In genomic region chr19:16285769-16286564, GRCh38 we compare ENCODE assay signal across 8 cellular contexts. TPM values are rescaled to one million over a fixed set of nuclear protein-coding genes. Genes with fewer than 3 reads are reported as not detected.
DNase-seq lines count a peak whose midpoint lies in the region; TF ChIP-seq lines count a peak whose summit lies in the region.

No MANE protein-coding gene starts in this region.

- H3K9me3 ChIP-seq in esophagus (ENCODE audit: control insufficient read depth in 2 of 2, insufficient read depth in 1 of 2, low read depth in 1 of 2, low read length in 1 of 2) (no peaks in the 10 kb centered on the region), ovary (no peaks in the 10 kb centered on the region), GM23248 (ENCODE audit: low read depth) (no peaks in the 10 kb centered on the region)

- no peaks in the 10 kb centered on the region for H3K36me3 Mint-ChIP-seq in osteocyte (ENCODE audit: unreplicated experiment)

- H3K36me3 ChIP-seq in esophagus (ENCODE audit: control insufficient read depth in 2 of 2, insufficient read depth in 2 of 2, low read length in 1 of 2) (no peaks in the 10 kb centered on the region), ovary (no peaks in the 10 kb centered on the region), GM23248 (ENCODE audit: low read depth) (no peaks in the 10 kb centered on the region)

- intact Hi-C loops in ovary (cut with DNase I), result loop anchor here in 1 of 4 donors (5.0 kb wide), 1 partner anchor 41 kb away; no protein-coding TSS in a partner anchor

- DNase-seq in DMS153 (lab: John Stamatoyannopoulos, UW) (peak; percentile 26), NCI-H69 (lab: John Stamatoyannopoulos, UW) (peak; percentile 94), ovary (peak in 3 of 5 donors; percentile 53 to 64 (median 55)), OCI-M2 (lab: John Stamatoyannopoulos, UW; ENCODE audit: unreplicated experiment) (no peak), GM23248 (no peak), osteocyte (ENCODE audit: extremely low spot score, unreplicated experiment) (no peak)
- no peak for DNase-seq in activated CD4-positive, CD25-positive, alpha-beta regulatory T cell treated with anti-CD3 and anti-CD28 coated beads, Interleukin-2, amount 50 U/mL, for 72 hours

- in situ Hi-C loops in GM23248 (cut with MboI), result no loop called here

- WGBS in esophagus, 2 donors, result 27 to 31% methylated on average over 24 of the region's 24 CpGs
- 29 to 40% (median 37%) methylated on average over 24 of the region's 24 CpGs for WGBS in ovary, 3 donors
- WGBS in GM23248 (ENCODE audit: low coverage in 1 of 2, low lambda C conversion rate in 2 of 2, missing lambda C conversion rate in 2 of 2), 2 experiments, result 68 to 72% methylated on average over 23 to 24 of the region's 24 CpGs

- peaks cover 10% of the 10 kb centered on the region; the same call in 1 of the 2 replicates for H3F3A ChIP-seq in GM23248 (ENCODE audit: insufficient read depth)

- TF ChIP-seq EP300 in ovary (IDR thresholded peaks at IDR 0.05), result no peak

- no peaks in the 10 kb centered on the region for H3K27me3 ChIP-seq in esophagus (ENCODE audit: control insufficient read depth in 1 of 2, insufficient read depth in 2 of 2, low read length in 2 of 2)
- no peaks in the 10 kb centered on the region for H3K27me3 ChIP-seq in ovary
- peaks cover 16% of the 10 kb centered on the region; the same call in 1 of the 2 replicates for H3K27me3 ChIP-seq in GM23248 (replicated peaks; ENCODE audit: insufficient read depth)

- H3K27me3 Mint-ChIP-seq in osteocyte (ENCODE audit: unreplicated experiment), result peaks cover 38% of the 10 kb centered on the region

- no peak overlapping the region for H2AFZ ChIP-seq in GM23248

- H3K4me1 ChIP-seq in esophagus (ENCODE audit: control insufficient read depth in 2 of 2, insufficient read depth in 2 of 2, low read length in 1 of 2), result peaks cover 3 to 5% of the 10 kb centered on the region in 2 donors
- H3K4me1 ChIP-seq in ovary (ENCODE audit: insufficient read depth), result peaks cover 15% of the 10 kb centered on the region
- H3K4me1 ChIP-seq in GM23248 (ENCODE audit: insufficient read depth), result peaks cover 8% of the 10 kb centered on the region

- H3K4me3 ChIP-seq in esophagus (ENCODE audit: low read depth in 1 of 2, low read length in 2 of 2), result no peak overlapping the region
- H3K4me3 ChIP-seq in ovary, result no peak overlapping the region
- no peak overlapping the region for H3K4me3 ChIP-seq in GM23248

- TF ChIP-seq CTCF in ovary (IDR thresholded peaks at IDR 0.05) (no peak), osteocyte (IDR thresholded peaks at IDR 0.05) (no peak)

- no peak for TF ChIP-seq POLR2A in ovary (IDR thresholded peaks at IDR 0.05)

- H3K9ac ChIP-seq in GM23248, result no peak overlapping the region

- H3K79me2 ChIP-seq in GM23248 (ENCODE audit: insufficient read depth), result no peaks in the 10 kb centered on the region

- H3K9me3 Mint-ChIP-seq in osteocyte (ENCODE audit: unreplicated experiment), result no peaks in the 10 kb centered on the region

- no peak overlapping the region for H3K4me2 ChIP-seq in GM23248 (ENCODE audit: unreplicated experiment)

- no peaks in the 10 kb centered on the region for H4K20me1 ChIP-seq in GM23248 (ENCODE audit: insufficient read depth)

- peak overlapping the region; percentile 56 to 74 for H3K27ac ChIP-seq in esophagus (ENCODE audit: low read depth in 2 of 2, low read length in 1 of 2)
- H3K27ac ChIP-seq in ovary, result peak overlapping the region; percentile 64 to 97
- H3K27ac ChIP-seq in GM23248, result no peak overlapping the region

- H3K27ac Mint-ChIP-seq in osteocyte (ENCODE audit: unreplicated experiment), result no peak overlapping the region

- H3K9me2 ChIP-seq in GM23248 (ENCODE audit: insufficient read depth), result no peaks in the 10 kb centered on the region

- H3K4me3 Mint-ChIP-seq in osteocyte (ENCODE audit: unreplicated experiment), result no peak overlapping the region

- H3K4me1 Mint-ChIP-seq in osteocyte (ENCODE audit: unreplicated experiment), result peaks cover 12% of the 10 kb centered on the region

RNA-seq across cellular contexts. Expression of gene KLF2, which starts 38.7 kb away (rescaled TPM):
- 10 to 100 TPM in 1 of 2 donors, 1 to 10 TPM in 1; 2.4 to 12.1 TPM for polyA plus RNA-seq in esophagus
- total RNA-seq in ovary, result 100 to 1,000 TPM in 3 of 7 donors, 10 to 100 TPM in 4; 69.5 to 399 (median 97.8) TPM
- 10 to 100 TPM; 48.3 to 48.7 TPM for polyA plus RNA-seq in ovary
- 3.3 and 11.3 TPM in 2 replicates for total RNA-seq in GM23248 (2014; rRNA removed; shearing (Covaris generic))
- polyA plus RNA-seq in GM23248 (2016; fragmentation: Nextera tagmentation; extraction: Ambion mirVana), result 7.8 and 10.8 TPM in 2 replicates
- total RNA-seq in osteocyte, result 41.4 and 55.5 TPM in 2 replicates

Comparison
In these comparisons a context has a peak if more than half of its experiments do, and no peak if none do; other contexts are left out.
1. DNase-seq: peak in DMS153 (single experiment), NCI-H69 (single experiment) and ovary (3 of 5); none in OCI-M2 (single experiment), activated CD4-positive, CD25-positive, alpha-beta regulatory T cell treated with anti-CD3 and anti-CD28 coated beads, Interleukin-2, amount 50 U/mL, for 72 hours (single experiment), GM23248 (single experiment) and osteocyte (single experiment).